9 cellular contexts compared by ENCODE assay signal in genomic region chr20:48826064-48826463, GRCh38. TPM values are rescaled to one million over a fixed set of nuclear protein-coding genes. Genes with fewer than 3 reads are reported as not detected.
DNase-seq lines count a peak whose midpoint lies in the region; ATAC-seq, FAIRE-seq and TF ChIP-seq lines count a peak whose summit lies in the region.
"Had no signal": no experiment of that assay in that cellular context is flagged by ENCODE, and none has a peak within 500 bp of the region (broad histone marks: within the 10 kb centered on the region; RNA-seq: fewer than 3 reads in every experiment).

No MANE protein-coding gene starts in this region.

- TF ChIP-seq POLR2A in GM12891 (IDR thresholded peaks at IDR 0.05; ENCODE audit: low read depth, low read length) (no peak), sigmoid colon (IDR thresholded peaks at IDR 0.05) (no peak)

- H3K36me3 ChIP-seq in SK-N-MC (ENCODE audit: insufficient read depth, low read length) (peaks cover 29% of the 10 kb centered on the region), sigmoid colon (no peaks in the 10 kb centered on the region)

- FAIRE-seq in GM12891 (lab: Jason Lieb, UNC): no peak
- FAIRE-seq: bronchial epithelial cell had no signal

- ATAC-seq in sciatic nerve: no peak

- H3K4me3 ChIP-seq in SK-N-MC (peak overlapping the region; percentile 85), fibroblast of pulmonary artery (replicated peaks; ENCODE audit: low read depth, low read length) (peak overlapping the region; percentile 76), sigmoid colon (peak overlapping the region; percentile 52 to 61 (median 56))

- no peak for TF ChIP-seq EP300 in sigmoid colon (IDR thresholded peaks at IDR 0.05)

- DNase-seq in GM12891 (ENCODE audit: insufficient read length, low spot score) (no peak), SK-N-MC (ENCODE audit: low read depth, low spot score) (no peak), fibroblast of pulmonary artery (ENCODE audit: low read depth) (no peak), sigmoid colon (no peak), SK-N-DZ (ENCODE audit: low spot score) (no peak), sciatic nerve (ENCODE audit: low spot score) (no peak), DMS53 treated with DMSO at 0.1 percent for 48 hours (lab: John Stamatoyannopoulos, UW; ENCODE audit: unreplicated experiment) (no peak), NCI-H2029 (lab: John Stamatoyannopoulos, UW) (no peak)

- H3K4me1 ChIP-seq in sigmoid colon: peaks cover 0 to 12% (median 5%) of the 10 kb centered on the region in 4 donors

- H3K27me3 ChIP-seq in sigmoid colon: peaks cover 0 to 37% (median 21%) of the 10 kb centered on the region in 3 donors

- no peak for TF ChIP-seq CTCF in fibroblast of pulmonary artery (IDR thresholded peaks at IDR 0.05; ENCODE audit: low read length, missing control alignments)
- no peak for TF ChIP-seq CTCF in sigmoid colon (IDR thresholded peaks at IDR 0.05)

- H3K27ac ChIP-seq in SK-N-MC (peak overlapping the region; percentile 89), sigmoid colon (peak overlapping the region; percentile 42 to 67 (median 60))

- intact Hi-C loops in sigmoid colon (cut with DNase I): loop anchor here (10.0 kb wide), 2 partner anchors 79 to 101 kb away; no protein-coding TSS in a partner anchor
- intact Hi-C loops in sciatic nerve (cut with DNase I): no loop called here

- H3K9ac ChIP-seq in SK-N-MC (ENCODE audit: insufficient read length): peak overlapping the region; percentile 87

- H3K9me3 ChIP-seq in SK-N-MC (ENCODE audit: low read depth, low read length): no peaks in the 10 kb centered on the region
- H3K9me3 ChIP-seq in sigmoid colon: no peaks in the 10 kb centered on the region

- 51 to 63% methylated on average over 2 of the region's 2 CpGs for WGBS in sigmoid colon, 2 donors

TF ChIP-seq in GM12891, 5 proteins besides CTCF, POLR2A, EP300 and RAD21:
- TF ChIP-seq SPI1 (IDR thresholded peaks at IDR 0.05; ENCODE audit: low read depth, low read length) (peak; percentile 66), PAX5 (IDR thresholded peaks at IDR 0.05; ENCODE audit: insufficient read depth, low read length, severe bottlenecking) (no peak)

RNA-seq across cellular contexts. Expression of gene PREX1, which starts 1.7 kb away (rescaled TPM):
- 54.9 TPM for polyA plus RNA-seq in GM12891 (2012; ENCODE audit: low read depth, missing spikeins)
- total RNA-seq in sigmoid colon (10 to 100 TPM; 12.8 to 21.0 (median 17.3) TPM), sciatic nerve (33.9 TPM)
- polyA plus RNA-seq in sigmoid colon: 10 to 100 TPM in 1 of 3 donors, 1 to 10 TPM in 2; 5.4 to 22.9 (median 6.7) TPM
- 3.9 and 4.7 TPM in 2 replicates for polyA plus RNA-seq in SK-N-DZ (2014; cell fraction: cytosol; rRNA removed)
- 5.1 and 11.4 TPM in 2 replicates for polyA plus RNA-seq in SK-N-DZ (2014; cell fraction: nucleus; rRNA removed)
